Comparison of ENCODE assay signal across 28 cellular contexts in genomic region chr5:164007062-164007461, GRCh38.
"Had no signal": no experiment of that assay in that cellular context is flagged by ENCODE, and none has a peak within 500 bp of the region (broad histone marks: within the 10 kb centered on the region; RNA-seq: fewer than 3 reads in every experiment).

No MANE protein-coding gene starts in this region.

- DNase-seq: activated B cell treated with CpG ODN at 0.5 μM for 24 hours; activated CD4-positive, alpha-beta memory T cell treated with anti-CD3 and anti-CD28 coated beads, Interleukin-2, amount 10 ng/mL, durations not matched to agents 7 days and 5 days; activated CD4-positive, alpha-beta T cell treated with anti-CD3 and anti-CD28 coated beads for 4 hours; activated CD4-positive, alpha-beta T cell treated with anti-CD3 and anti-CD28 coated beads, Interleukin-2, amount 10 ng/mL, durations not matched to agents 7 days and 5 days; activated CD4-positive, alpha-beta T cell treated with anti-CD3 and anti-CD28 coated beads, Interleukin-2, amount 50 U/mL, for 48 hours; activated CD4-positive, CD25-positive, alpha-beta regulatory T cell treated with anti-CD3 and anti-CD28 coated beads, Interleukin-2, amount 50 U/mL, for 72 hours; activated CD8-positive, alpha-beta memory T cell treated with anti-CD3 and anti-CD28 coated beads for 24 hours; activated CD8-positive, alpha-beta memory T cell treated with anti-CD3 and anti-CD28 coated beads, Interleukin-2, amount 10 ng/mL, durations not matched to agents 7 days and 5 days; activated CD8-positive, alpha-beta memory T cell treated with anti-CD3 and anti-CD28 coated beads, Interleukin-2, amount 50 U/mL, for 48 hours; activated CD8-positive, alpha-beta T cell treated with anti-CD3 and anti-CD28 coated beads, Interleukin-2, amount 10 ng/mL, durations not matched to agents 7 days and 5 days; activated effector memory CD4-positive, alpha-beta T cell treated with Interleukin-2 at 50 U/mL for 16 hours; activated gamma-delta T cell; activated naive CD4-positive, alpha-beta T cell treated with anti-CD3 and anti-CD28 coated beads, Interleukin-2, amount 10 ng/mL, durations not matched to agents 7 days and 5 days; activated naive CD4-positive, alpha-beta T cell treated with Interleukin-2 at 50 U/mL for 16 hours; activated naive CD8-positive, alpha-beta T cell treated with anti-CD3 and anti-CD28 coated beads, Interleukin-2, amount 10 ng/mL, durations not matched to agents 7 days and 5 days; activated naive CD8-positive, alpha-beta T cell treated with anti-CD3 and anti-CD28 coated beads, Interleukin-2, amount 50 U/mL, for 24 hours; activated T-cell treated with anti-CD3 and anti-CD28 coated beads, Interleukin-2, amount 50 U/mL, for 24 hours; activated T-cell treated with anti-CD3 and anti-CD28 coated beads, Interleukin-2, amount 50 U/mL, for 48 hours; amygdala; anterior cingulate cortex; central memory CD4-positive, alpha-beta T cell; T-helper 2 cell; T-helper 9 cell had no signal

- H3K4me3 ChIP-seq: ascending aorta, breast epithelium had no signal

- H3K27ac ChIP-seq: ascending aorta, breast epithelium, VCaP had no signal

- H3K4me1 ChIP-seq: ascending aorta, breast epithelium had no signal

- H3K9me3 ChIP-seq: ascending aorta, breast epithelium had no signal

- H3K36me3 ChIP-seq: ascending aorta, breast epithelium had no signal

- ATAC-seq: activated CD8-positive, alpha-beta memory T cell treated with anti-CD3 and anti-CD28 coated beads, Interleukin-2, amount 10 ng/mL, durations not matched to agents 7 days and 5 days; activated CD8-positive, alpha-beta T cell treated with anti-CD3 and anti-CD28 coated beads, Interleukin-2, amount 10 ng/mL, durations not matched to agents 7 days and 5 days; activated naive CD8-positive, alpha-beta T cell treated with anti-CD3 and anti-CD28 coated beads, Interleukin-2, amount 50 U/mL, for 24 hours had no signal

- H3K27me3 ChIP-seq: ascending aorta had no signal

- FAIRE-seq: colon, TTC549 had no signal
